ENCODE assay signal across 11 cellular contexts in genomic region chr4:24382381-24382780, GRCh38.
A peak's percentile ranks its signal among the peaks of the same experiment; 100 is the strongest.
DNase-seq lines count a peak whose midpoint lies in the region; ATAC-seq and TF ChIP-seq lines count a peak whose summit lies in the region.
"Had no signal": no experiment of that assay in that cellular context is flagged by ENCODE, and none has a peak within 500 bp of the region (broad histone marks: within the 10 kb centered on the region; RNA-seq: fewer than 3 reads in every experiment).

No MANE protein-coding gene starts in this region.

- DNase-seq in fibroblast of lung (ENCODE audit: low read depth in 2 of 2) (peak; percentile 23 to 93), Kasumi-1 (lab: John Stamatoyannopoulos, UW) (no peak), HAP-1 (ENCODE audit: low spot score in 2 of 2) (no peak), NCI-H1694 treated with DMSO at 0.1 percent for 48 hours (lab: John Stamatoyannopoulos, UW) (no peak), AG08395 (ENCODE audit: low spot score) (no peak)
- DNase-seq: activated CD4-positive, alpha-beta T cell treated with anti-CD3 and anti-CD28 coated beads, Interleukin-2, amount 10 ng/mL, durations not matched to agents 7 days and 5 days; DMS153; kidney had no signal

- TF ChIP-seq POLR2A in GM18505 (IDR thresholded peaks at IDR 0.05; ENCODE audit: borderline replicate concordance, extremely low read depth, insufficient read depth, insufficient read length), result no peak

- no peaks in the 10 kb centered on the region for H4K20me1 ChIP-seq in fibroblast of lung (ENCODE audit: control insufficient read depth, extremely low read depth, insufficient read depth, low read length)

- no peak overlapping the region for H3K27ac ChIP-seq in fibroblast of lung (ENCODE audit: insufficient read depth, low read length)

- H3K9ac ChIP-seq in fibroblast of lung (ENCODE audit: insufficient read depth, low read length), result no peak overlapping the region

- no peaks in the 10 kb centered on the region for H3K9me3 ChIP-seq in fibroblast of lung (ENCODE audit: control insufficient read depth, insufficient read depth, low read depth, low read length)
- peaks cover 3% of the 10 kb centered on the region; the same call in 1 of the 2 replicates for H3K9me3 ChIP-seq in HAP-1

- ATAC-seq in GM18505 (IDR thresholded peaks at IDR 0.05; ENCODE audit: unreplicated experiment), result peak; percentile 94
- peak; percentile 100 for ATAC-seq in GM21619 (IDR thresholded peaks at IDR 0.05; ENCODE audit: unreplicated experiment)
- ATAC-seq in HG03460 (IDR thresholded peaks at IDR 0.05; ENCODE audit: unreplicated experiment), result peak; percentile 98

- in situ Hi-C loops in HAP-1 (cut with MboI; ENCODE audit: low sequenced_read_pairs), result no loop called here

- H3K4me3 ChIP-seq in fibroblast of lung (replicated peaks in 1 of 4; ENCODE audit: control extremely low read depth in 1 of 4, insufficient read depth in 1 of 4, low read depth in 3 of 4, low read length in 4 of 4), result no peak overlapping the region
- H3K4me3 ChIP-seq in HAP-1, result no peak overlapping the region

- H3K4me1 ChIP-seq in fibroblast of lung (ENCODE audit: control insufficient read depth, extremely low read depth, insufficient read depth, low read length) (no peaks in the 10 kb centered on the region), HAP-1 (no peaks in the 10 kb centered on the region)

- no peaks in the 10 kb centered on the region for H3K36me3 ChIP-seq in fibroblast of lung (ENCODE audit: control insufficient read depth, insufficient read depth, low read length)
- H3K36me3 ChIP-seq in HAP-1 (replicated peaks), result no peaks in the 10 kb centered on the region

- no peak overlapping the region for H2AFZ ChIP-seq in fibroblast of lung (ENCODE audit: low read length)

- H3K27me3 ChIP-seq in fibroblast of lung (ENCODE audit: control insufficient read depth, insufficient read depth, low read length), result no peaks in the 10 kb centered on the region
- no peaks in the 10 kb centered on the region; the same call in 1 of the 2 replicates for H3K27me3 ChIP-seq in HAP-1 (ENCODE audit: low read depth)

- TF ChIP-seq CTCF in fibroblast of lung (conservative IDR thresholded peaks at IDR 0.05 in 1 of 2, IDR thresholded peaks at IDR 0.05 in 1 of 2; ENCODE audit: low read depth in 1 of 2, low read length in 2 of 2), result no peak

- no peak overlapping the region for H3K4me2 ChIP-seq in fibroblast of lung (ENCODE audit: extremely low read depth, insufficient read depth, low read length)

- no peaks in the 10 kb centered on the region for H3K79me2 ChIP-seq in fibroblast of lung (ENCODE audit: control insufficient read depth, insufficient read depth, low read length)

Comparison
In these comparisons a context has a peak if more than half of its experiments do, and no peak if none do; other contexts are left out.
1. DNase-seq: peak in fibroblast of lung (2 of 2); none in Kasumi-1 (0 of 2), HAP-1 (0 of 2), NCI-H1694 treated with DMSO at 0.1 percent for 48 hours (single experiment) and AG08395 (single experiment).
2. Peak in every context shown above with its lines, with median percentiles within 50 percentile points of each other: ATAC-seq.